25 cellular contexts compared by ENCODE assay signal in the genomic region with DNA sequence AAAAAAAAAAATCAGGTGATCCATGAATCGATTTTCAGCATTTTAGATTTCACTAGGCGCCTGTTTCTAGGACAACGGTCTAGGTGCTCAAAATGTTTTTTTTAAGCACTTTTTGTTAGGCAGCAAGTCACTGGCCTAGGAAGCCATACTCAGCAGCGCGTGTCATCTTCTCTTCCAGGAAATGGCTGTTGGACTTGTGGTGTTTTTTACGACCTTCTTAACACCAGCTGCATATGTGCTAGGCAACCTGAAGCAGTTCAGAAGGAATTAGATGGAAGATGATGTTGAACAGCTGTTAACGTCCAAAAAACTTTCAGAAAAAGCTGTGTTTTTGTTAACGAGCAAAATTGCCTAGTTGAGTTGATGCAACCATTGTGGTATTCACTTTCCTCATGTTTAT. TPM values are rescaled to one million over a fixed set of nuclear protein-coding genes. Genes with fewer than 3 reads are reported as not detected.
"Had no signal": no experiment of that assay in that cellular context is flagged by ENCODE, and none has a peak within 500 bp of the region (broad histone marks: within the 10 kb centered on the region; RNA-seq: fewer than 3 reads in every experiment).

No MANE protein-coding gene starts in this region.

- H3K27ac ChIP-seq: adrenal gland, left ventricle myocardium inferior, prostate gland, spleen, thyroid gland had no signal

- H3K4me1 ChIP-seq: adrenal gland, left ventricle myocardium inferior, prostate gland, spleen, thyroid gland had no signal

- H3K4me1 Mint-ChIP-seq: central memory CD8-positive, alpha-beta T cell; immature natural killer cell had no signal

- H3K27me3 Mint-ChIP-seq: activated naive CD8-positive, alpha-beta T cell had no signal

- H3K27me3 ChIP-seq: adrenal gland, spleen, thyroid gland had no signal

- H3K4me3 ChIP-seq: adrenal gland, left ventricle myocardium inferior, prostate gland, spleen, thyroid gland had no signal

- H3K9me3 ChIP-seq: adrenal gland, left ventricle myocardium inferior, prostate gland, thyroid gland had no signal

- H3K4me3 Mint-ChIP-seq: activated naive CD8-positive, alpha-beta T cell; activated T-helper 17 cell treated with anti-CD3 and anti-CD28 coated beads, Interleukin-2, amount 50 U/mL, for 72 hours; central memory CD8-positive, alpha-beta T cell; immature natural killer cell; mesothelial cell of epicardium; natural killer cell treated with Interleukin-12 subunit alpha and Interleukin-12 subunit beta and Interleukin-15 and Interleukin-18, amount 100 ng/mL, for 72 hours had no signal

- H3K9me3 Mint-ChIP-seq: central memory CD8-positive, alpha-beta T cell; immature natural killer cell; natural killer cell treated with Interleukin-12 subunit alpha and Interleukin-12 subunit beta and Interleukin-15 and Interleukin-18, amount 100 ng/mL, for 72 hours had no signal

- H3K36me3 ChIP-seq: adrenal gland, left ventricle myocardium inferior, prostate gland, spleen, thyroid gland had no signal

- ATAC-seq: activated T-helper 17 cell treated with anti-CD3 and anti-CD28 coated beads, Interleukin-2, amount 50 U/mL, for 72 hours; stimulated activated naive CD8-positive, alpha-beta T cell treated with anti-CD3 and anti-CD28 coated beads, Interleukin-15, Interleukin-2, amounts not matched to agents 100 U/mL and 50 U/mL, for 24 hours had no signal

- DNase-seq: activated T-cell treated with anti-CD3 and anti-CD28 coated beads, Interleukin-2, amount 50 U/mL, for 1 hour; adrenal gland; effector memory CD4-positive, alpha-beta T cell; foreskin melanocyte; immature natural killer cell; left ventricle myocardium inferior; stimulated activated CD4-positive, alpha-beta T cell treated with anti-CD3 and anti-CD28 coated beads, Interleukin-4, amount 100 ng/mL, for 1 hour; stimulated activated naive CD8-positive, alpha-beta T cell treated with anti-CD3 and anti-CD28 coated beads, Interleukin-15, Interleukin-2, amounts not matched to agents 100 U/mL and 50 U/mL, for 24 hours; substantia nigra; T-helper 2 cell; thyroid gland had no signal

- H3K27ac Mint-ChIP-seq: activated naive CD8-positive, alpha-beta T cell; activated T-helper 17 cell treated with anti-CD3 and anti-CD28 coated beads, Interleukin-2, amount 50 U/mL, for 72 hours; immature natural killer cell; mesothelial cell of epicardium; natural killer cell treated with Interleukin-12 subunit alpha and Interleukin-12 subunit beta and Interleukin-15 and Interleukin-18, amount 100 ng/mL, for 72 hours had no signal

RNA-seq across cellular contexts. Expression of a gene that starts 0.9 kb away (rescaled TPM):
- total RNA-seq: activated T-helper 17 cell treated with anti-CD3 and anti-CD28 coated beads, Interleukin-2, amount 50 U/mL, for 72 hours; adrenal gland; astrocyte; dermis microvascular lymphatic vessel endothelial cell; kidney epithelial cell; lung microvascular endothelial cell; natural killer cell treated with Interleukin-12 subunit alpha and Interleukin-12 subunit beta and Interleukin-15 and Interleukin-18, amount 100 ng/mL, for 72 hours; osteocyte; spleen; thyroid gland; ureter had no signal
- polyA plus RNA-seq: adrenal gland, esophagus, immature natural killer cell, spleen had no signal
